1 cellular context compared by ENCODE assay signal in the genomic region with DNA sequence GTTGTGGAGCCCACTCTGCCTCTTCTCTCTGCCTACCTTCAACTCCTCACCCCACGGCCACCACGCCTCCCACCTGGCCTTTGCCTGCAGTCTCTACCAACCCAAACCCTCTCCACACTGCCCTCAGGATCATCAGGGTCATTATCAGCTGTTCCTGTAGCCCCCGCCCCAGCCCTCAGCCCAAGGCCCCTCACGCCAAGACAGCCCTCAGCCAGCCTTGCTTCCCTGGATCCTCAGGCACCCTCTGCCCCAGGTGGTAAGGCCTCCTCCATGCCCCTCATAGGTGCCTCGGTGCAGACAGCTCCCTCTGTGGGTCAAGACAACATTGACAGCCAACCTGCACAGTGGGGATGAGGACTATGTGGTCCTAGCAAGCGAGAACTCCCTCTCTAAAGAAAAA.
TF ChIP-seq lines count a peak whose summit lies in the region.

No MANE protein-coding gene starts in this region.

TF ChIP-seq in Ishikawa, 13 proteins besides CTCF, POLR2A, EP300 and RAD21 (continued from another document):
- no peak for TF ChIP-seq REST (IDR thresholded peaks at IDR 0.05; ENCODE audit: low read depth)
- TF ChIP-seq, protein P1, sequence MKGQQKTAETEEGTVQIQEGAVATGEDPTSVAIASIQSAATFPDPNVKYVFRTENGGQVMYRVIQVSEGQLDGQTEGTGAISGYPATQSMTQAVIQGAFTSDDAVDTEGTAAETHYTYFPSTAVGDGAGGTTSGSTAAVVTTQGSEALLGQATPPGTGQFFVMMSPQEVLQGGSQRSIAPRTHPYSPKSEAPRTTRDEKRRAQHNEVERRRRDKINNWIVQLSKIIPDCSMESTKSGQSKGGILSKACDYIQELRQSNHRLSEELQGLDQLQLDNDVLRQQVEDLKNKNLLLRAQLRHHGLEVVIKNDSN (IDR thresholded peaks at IDR 0.05) = no peak
